Comparison of ENCODE assay signal across 9 cellular contexts in the genomic region with DNA sequence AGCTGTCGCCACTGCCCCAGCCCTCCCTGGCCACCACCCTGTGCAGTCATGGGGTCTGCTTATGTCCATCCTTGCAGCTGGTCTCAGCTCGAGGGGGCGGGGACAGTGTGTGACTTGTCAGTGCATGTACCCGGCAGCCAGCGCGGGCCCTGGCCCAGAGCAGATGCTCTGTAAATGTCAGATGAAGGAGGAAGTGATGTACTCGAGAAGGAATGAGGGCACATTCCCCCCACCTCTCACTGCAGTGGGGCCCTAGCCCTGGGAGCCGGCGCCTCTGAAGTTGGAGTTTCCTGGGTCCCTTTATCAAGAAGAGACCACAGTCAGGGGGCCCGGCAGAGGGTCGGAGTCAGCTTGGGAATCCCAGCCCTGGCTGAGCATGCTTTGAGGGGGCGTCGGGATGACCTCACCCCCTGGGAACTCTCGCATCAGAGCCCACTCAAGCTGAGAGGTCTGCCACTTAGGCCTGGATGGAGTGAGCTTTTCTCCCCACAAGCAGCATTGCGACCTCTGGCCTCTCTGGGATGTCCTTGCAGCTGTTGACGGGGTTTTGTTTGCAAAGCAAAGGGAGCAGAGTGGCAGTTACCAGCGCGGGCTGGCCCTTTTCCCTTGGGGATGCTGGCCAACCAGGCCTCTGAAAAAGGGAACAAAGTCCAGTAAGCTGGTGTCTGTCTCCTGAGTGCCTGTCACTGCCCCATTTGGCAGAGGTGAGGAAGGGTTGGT.
A peak's percentile ranks its signal among the peaks of the same experiment; 100 is the strongest.
DNase-seq lines count a peak whose midpoint lies in the region; ATAC-seq lines count a peak whose summit lies in the region.
"Had no signal": no experiment of that assay in that cellular context is flagged by ENCODE, and none has a peak within 500 bp of the region (broad histone marks: within the 10 kb centered on the region; RNA-seq: fewer than 3 reads in every experiment).

No MANE protein-coding gene starts in this region.

- H3K27ac Mint-ChIP-seq in stimulated activated naive CD8-positive, alpha-beta T cell treated with anti-CD3 and anti-CD28 coated beads, Interleukin-15, amount 100 ng/mL, for 72 hours: no peak overlapping the region
- H3K27ac Mint-ChIP-seq in stimulated activated effector memory CD8-positive, alpha-beta T cell treated with anti-CD3 and anti-CD28 coated beads, Interleukin-12 subunit alpha, Interleukin-12 subunit beta, amount 100 ng/mL, for 72 hours: no peak overlapping the region
- H3K27ac Mint-ChIP-seq: stimulated activated naive CD8-positive, alpha-beta T cell treated with anti-CD3 and anti-CD28 coated beads, Interleukin-15, Interleukin-2, amounts not matched to agents 100 ng/mL and 50 ng/mL, for 24 hours had no signal

- DNase-seq in stimulated activated naive CD8-positive, alpha-beta T cell treated with anti-CD3 and anti-CD28 coated beads, Interleukin-15, Interleukin-2, amounts not matched to agents 100 U/mL and 50 U/mL, for 24 hours: no peak
- no peak for DNase-seq in stimulated activated naive CD8-positive, alpha-beta T cell treated with anti-CD3 and anti-CD28 coated beads, Interleukin-15, amount 100 ng/mL, for 72 hours
- DNase-seq in astrocyte of the hippocampus (ENCODE audit: low read depth, low spot score) (peak; percentile 81), inferior parietal cortex (ENCODE audit: extremely low spot score) (peak; percentile 57)
- no peak for DNase-seq in stimulated activated effector memory CD8-positive, alpha-beta T cell treated with anti-CD3 and anti-CD28 coated beads, Interleukin-12 subunit alpha, Interleukin-12 subunit beta, amount 100 ng/mL, for 72 hours (ENCODE audit: low spot score in 2 of 2)

- ATAC-seq in stimulated activated naive CD8-positive, alpha-beta T cell treated with anti-CD3 and anti-CD28 coated beads, Interleukin-15, Interleukin-2, amounts not matched to agents 100 U/mL and 50 U/mL, for 24 hours: peak; percentile 19
- no peak for ATAC-seq in stimulated activated naive CD8-positive, alpha-beta T cell treated with anti-CD3 and anti-CD28 coated beads, Interleukin-15, amount 100 ng/mL, for 72 hours
- no peak for ATAC-seq in GM21619 (IDR thresholded peaks at IDR 0.05; ENCODE audit: unreplicated experiment)
- no peak for ATAC-seq in GM21723 (IDR thresholded peaks at IDR 0.05; ENCODE audit: unreplicated experiment)
- ATAC-seq in stimulated activated effector memory CD8-positive, alpha-beta T cell treated with anti-CD3 and anti-CD28 coated beads, Interleukin-12 subunit alpha, Interleukin-12 subunit beta, amount 100 ng/mL, for 72 hours: no peak

- peaks cover 4% of the 10 kb centered on the region for H3K4me1 Mint-ChIP-seq in stimulated activated naive CD8-positive, alpha-beta T cell treated with anti-CD3 and anti-CD28 coated beads, Interleukin-15, amount 100 ng/mL, for 72 hours
- no peaks in the 10 kb centered on the region for H3K4me1 Mint-ChIP-seq in stimulated activated effector memory CD8-positive, alpha-beta T cell treated with anti-CD3 and anti-CD28 coated beads, Interleukin-12 subunit alpha, Interleukin-12 subunit beta, amount 100 ng/mL, for 72 hours

- no peak overlapping the region for H3K4me3 ChIP-seq in skin epidermis

- peaks cover 3% of the 10 kb centered on the region for H3K27me3 Mint-ChIP-seq in stimulated activated naive CD8-positive, alpha-beta T cell treated with anti-CD3 and anti-CD28 coated beads, Interleukin-15, amount 100 ng/mL, for 72 hours

- peak overlapping the region in 19 of 21 experiments; percentile 10 to 80 (median 56) for H3K27ac ChIP-seq in skin epidermis

- H3K9me3 Mint-ChIP-seq in stimulated activated naive CD8-positive, alpha-beta T cell treated with anti-CD3 and anti-CD28 coated beads, Interleukin-15, amount 100 ng/mL, for 72 hours: peaks cover 12 to 25% of the 10 kb centered on the region in 2 donors
- peaks cover 6% of the 10 kb centered on the region for H3K9me3 Mint-ChIP-seq in stimulated activated effector memory CD8-positive, alpha-beta T cell treated with anti-CD3 and anti-CD28 coated beads, Interleukin-12 subunit alpha, Interleukin-12 subunit beta, amount 100 ng/mL, for 72 hours

- peaks cover 5% of the 10 kb centered on the region for H3K36me3 Mint-ChIP-seq in stimulated activated effector memory CD8-positive, alpha-beta T cell treated with anti-CD3 and anti-CD28 coated beads, Interleukin-12 subunit alpha, Interleukin-12 subunit beta, amount 100 ng/mL, for 72 hours

- no peak overlapping the region for H3K4me3 Mint-ChIP-seq in stimulated activated naive CD8-positive, alpha-beta T cell treated with anti-CD3 and anti-CD28 coated beads, Interleukin-15, amount 100 ng/mL, for 72 hours
- H3K4me3 Mint-ChIP-seq in stimulated activated effector memory CD8-positive, alpha-beta T cell treated with anti-CD3 and anti-CD28 coated beads, Interleukin-12 subunit alpha, Interleukin-12 subunit beta, amount 100 ng/mL, for 72 hours: no peak overlapping the region
- H3K4me3 Mint-ChIP-seq: stimulated activated naive CD8-positive, alpha-beta T cell treated with anti-CD3 and anti-CD28 coated beads, Interleukin-15, Interleukin-2, amounts not matched to agents 100 ng/mL and 50 ng/mL, for 24 hours had no signal

Comparison
In these comparisons a context has a peak if more than half of its experiments do, and no peak if none do; other contexts are left out.
1. DNase-seq: peak in astrocyte of the hippocampus (single experiment) and inferior parietal cortex (single experiment); none in stimulated activated naive CD8-positive, alpha-beta T cell treated with anti-CD3 and anti-CD28 coated beads, Interleukin-15, Interleukin-2, amounts not matched to agents 100 U/mL and 50 U/mL, for 24 hours (single experiment), stimulated activated naive CD8-positive, alpha-beta T cell treated with anti-CD3 and anti-CD28 coated beads, Interleukin-15, amount 100 ng/mL, for 72 hours (0 of 2) and stimulated activated effector memory CD8-positive, alpha-beta T cell treated with anti-CD3 and anti-CD28 coated beads, Interleukin-12 subunit alpha, Interleukin-12 subunit beta, amount 100 ng/mL, for 72 hours (0 of 2).